Comparison of ENCODE assay signal across 25 cellular contexts in the genomic region with DNA sequence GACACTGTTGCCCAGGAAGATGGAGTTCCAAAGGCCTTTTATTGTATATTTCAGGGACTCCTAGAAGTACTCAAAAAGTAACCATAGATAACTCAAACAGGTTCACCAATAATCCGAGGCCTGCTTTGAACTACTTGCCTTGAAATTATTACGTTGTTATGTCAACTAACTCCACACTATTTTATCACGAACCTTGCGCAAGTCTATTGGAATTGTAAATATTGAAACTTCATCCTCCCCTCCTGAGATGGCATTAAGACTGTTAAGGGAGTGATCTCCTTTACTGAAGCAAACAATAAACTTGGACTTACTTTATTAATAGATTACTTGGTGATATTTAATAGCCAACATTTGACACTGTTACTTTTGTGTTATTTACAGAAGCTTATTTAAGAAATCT.
"Had no signal": no experiment of that assay in that cellular context is flagged by ENCODE, and none has a peak within 500 bp of the region (broad histone marks: within the 10 kb centered on the region; RNA-seq: fewer than 3 reads in every experiment).

No MANE protein-coding gene starts in this region.

- DNase-seq: activated B cell treated with CpG ODN at 0.5 μM for 24 hours; activated CD4-positive, alpha-beta T cell treated with anti-CD3 and anti-CD28 coated beads for 4 hours; activated CD4-positive, alpha-beta T cell treated with anti-CD3 and anti-CD28 coated beads, Interleukin-2, amount 50 U/mL, for 48 hours; activated CD8-positive, alpha-beta memory T cell treated with anti-CD3 and anti-CD28 coated beads, Interleukin-2, amount 50 U/mL, for 48 hours; activated naive CD4-positive, alpha-beta T cell treated with Interleukin-2 at 50 U/mL for 16 hours; activated naive CD8-positive, alpha-beta T cell treated with anti-CD3 and anti-CD28 coated beads, Interleukin-2, amount 10 ng/mL, durations not matched to agents 7 days and 5 days; activated T-cell treated with anti-CD3 and anti-CD28 coated beads, Interleukin-2, amount 50 U/mL, for 4 hours; amniotic stem cell; colonic mucosa; dorsolateral prefrontal cortex; effector memory CD8-positive, alpha-beta T cell; head of caudate nucleus; naive thymus-derived CD4-positive, alpha-beta T cell; occipital lobe; posterior cingulate gyrus; sigmoid colon; spleen; stimulated activated CD4-positive, alpha-beta T cell treated with anti-CD3 and anti-CD28 coated beads, Interleukin-4, amount 100 ng/mL, for 24 hours; stimulated activated naive CD8-positive, alpha-beta T cell treated with anti-CD3 and anti-CD28 coated beads, Interleukin-15, Interleukin-2, amounts not matched to agents 100 U/mL and 50 U/mL, for 24 hours; T-helper 1 cell; T-helper 9 cell had no signal

- ATAC-seq: activated T-cell treated with anti-CD3 and anti-CD28 coated beads, Interleukin-2, amount 50 U/mL, for 4 hours; effector memory CD8-positive, alpha-beta T cell; gastroesophageal sphincter; naive thymus-derived CD4-positive, alpha-beta T cell; stimulated activated naive CD8-positive, alpha-beta T cell treated with anti-CD3 and anti-CD28 coated beads, Interleukin-15, Interleukin-2, amounts not matched to agents 100 U/mL and 50 U/mL, for 24 hours had no signal

- H3K27me3 ChIP-seq: breast epithelium, colonic mucosa, esophagus muscularis mucosa, gastroesophageal sphincter, sigmoid colon, spleen had no signal

- H3K4me1 ChIP-seq: breast epithelium, colonic mucosa, gastroesophageal sphincter, sigmoid colon had no signal

- H3K27ac ChIP-seq: breast epithelium, colonic mucosa, dorsolateral prefrontal cortex, esophagus muscularis mucosa, gastroesophageal sphincter, sigmoid colon, spleen had no signal

- H3K36me3 ChIP-seq: breast epithelium, colonic mucosa, esophagus muscularis mucosa, gastroesophageal sphincter, sigmoid colon, spleen had no signal

- H3K4me3 ChIP-seq: breast epithelium, colonic mucosa, dorsolateral prefrontal cortex, esophagus muscularis mucosa, gastroesophageal sphincter, lung, sigmoid colon, spleen had no signal

- H3K9me3 ChIP-seq: breast epithelium, colonic mucosa, esophagus muscularis mucosa, gastroesophageal sphincter, sigmoid colon, spleen had no signal
